25 cellular contexts compared by ENCODE assay signal in genomic region chr6:4987427-4987826, GRCh38.
"Had no signal": no experiment of that assay in that cellular context is flagged by ENCODE, and none has a peak within 500 bp of the region (broad histone marks: within the 10 kb centered on the region; RNA-seq: fewer than 3 reads in every experiment).

No MANE protein-coding gene starts in this region.

- H3K4me1 ChIP-seq: left ventricle myocardium inferior, neural progenitor cell, pancreas, prostate gland, sigmoid colon, spleen, suprapubic skin, tibial artery, vagina had no signal

- H3K27ac Mint-ChIP-seq: memory B cell; nephron; neural progenitor cell; stimulated activated effector memory CD8-positive, alpha-beta T cell treated with anti-CD3 and anti-CD28 coated beads, Interleukin-12 subunit alpha, Interleukin-12 subunit beta, amount 100 ng/mL, for 72 hours; stimulated activated naive CD8-positive, alpha-beta T cell treated with anti-CD3 and anti-CD28 coated beads, Interleukin-15, Interleukin-2, amounts not matched to agents 100 ng/mL and 50 ng/mL, for 24 hours; type B pancreatic cell had no signal

- H3K9me3 Mint-ChIP-seq: memory B cell; stimulated activated naive CD8-positive, alpha-beta T cell treated with anti-CD3 and anti-CD28 coated beads, Interleukin-15, Interleukin-2, amounts not matched to agents 100 ng/mL and 50 ng/mL, for 24 hours had no signal

- H3K4me1 Mint-ChIP-seq: memory B cell; naive thymus-derived CD8-positive, alpha-beta T cell; nephron; neural progenitor cell; stimulated activated effector memory CD8-positive, alpha-beta T cell treated with anti-CD3 and anti-CD28 coated beads, Interleukin-12 subunit alpha, Interleukin-12 subunit beta, amount 100 ng/mL, for 72 hours had no signal

- H3K4me2 ChIP-seq: neural progenitor cell had no signal

- H3K9me3 ChIP-seq: neutrophil, pancreas, prostate gland, sigmoid colon, suprapubic skin, thoracic aorta, vagina had no signal

- H3K27me3 ChIP-seq: neural progenitor cell, neutrophil, pancreas, sigmoid colon, spleen, suprapubic skin, tibial artery, vagina had no signal

- H3K27me3 Mint-ChIP-seq: naive thymus-derived CD8-positive, alpha-beta T cell; type B pancreatic cell had no signal

- FAIRE-seq: pancreas, small intestine had no signal

- H3K27ac ChIP-seq: left ventricle myocardium inferior, neural progenitor cell, neutrophil, pancreas, prostate gland, sigmoid colon, spleen, suprapubic skin, thoracic aorta, tibial artery, vagina had no signal

- H3K36me3 ChIP-seq: left ventricle myocardium inferior, neural progenitor cell, neutrophil, pancreas, prostate gland, suprapubic skin, thoracic aorta, vagina had no signal

- DNase-seq: islet precursor cell; left ventricle myocardium inferior; naive thymus-derived CD8-positive, alpha-beta T cell; occipital lobe; pancreas; posterior cingulate gyrus; retina; right cardiac atrium; sigmoid colon; small intestine; spleen; stimulated activated CD4-positive, alpha-beta T cell treated with anti-CD3 and anti-CD28 coated beads, Interleukin-4, amount 100 ng/mL, for 24 hours; stimulated activated naive CD4-positive, alpha-beta T cell; tibial artery had no signal

- H3K9ac ChIP-seq: neural progenitor cell had no signal

- H3K36me3 Mint-ChIP-seq: stimulated activated effector memory CD8-positive, alpha-beta T cell treated with anti-CD3 and anti-CD28 coated beads, Interleukin-12 subunit alpha, Interleukin-12 subunit beta, amount 100 ng/mL, for 72 hours had no signal

- ATAC-seq: naive thymus-derived CD8-positive, alpha-beta T cell; pancreas; right cardiac atrium; stimulated activated effector memory CD8-positive, alpha-beta T cell treated with anti-CD3 and anti-CD28 coated beads, Interleukin-12 subunit alpha, Interleukin-12 subunit beta, amount 100 ng/mL, for 72 hours had no signal

- H3K4me3 ChIP-seq: left ventricle myocardium inferior, neural progenitor cell, pancreas, prostate gland, sigmoid colon, spleen, suprapubic skin, thoracic aorta, tibial artery, vagina had no signal

- H2AFZ ChIP-seq: neural progenitor cell had no signal

- H3K4me3 Mint-ChIP-seq: memory B cell; naive thymus-derived CD8-positive, alpha-beta T cell; nephron; neural progenitor cell; stimulated activated effector memory CD8-positive, alpha-beta T cell treated with anti-CD3 and anti-CD28 coated beads, Interleukin-12 subunit alpha, Interleukin-12 subunit beta, amount 100 ng/mL, for 72 hours; stimulated activated naive CD8-positive, alpha-beta T cell treated with anti-CD3 and anti-CD28 coated beads, Interleukin-15, Interleukin-2, amounts not matched to agents 100 ng/mL and 50 ng/mL, for 24 hours; type B pancreatic cell had no signal
